Comparison of ENCODE assay signal across 28 cellular contexts in the genomic region with DNA sequence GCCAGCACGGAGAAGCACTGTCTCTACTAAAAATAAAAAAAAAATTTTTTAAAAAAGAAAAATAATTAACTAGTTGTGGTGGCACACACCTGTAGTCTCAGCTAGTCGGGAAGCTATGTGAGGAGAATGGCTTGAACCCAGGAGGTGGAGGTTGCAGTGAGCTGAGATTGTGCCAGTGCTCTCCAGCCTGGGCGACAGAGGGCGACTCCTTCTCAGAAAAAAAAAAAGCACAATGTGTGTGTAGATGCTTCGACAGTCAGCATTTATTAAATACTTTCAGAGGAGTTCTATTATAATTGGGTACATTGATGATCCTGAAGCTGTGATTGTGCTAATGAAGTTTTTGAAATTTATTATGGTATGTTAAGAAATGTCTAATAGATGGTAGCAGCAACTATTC. TPM values are rescaled to one million over a fixed set of nuclear protein-coding genes. Genes with fewer than 3 reads are reported as not detected.
"Had no signal": no experiment of that assay in that cellular context is flagged by ENCODE, and none has a peak within 500 bp of the region (broad histone marks: within the 10 kb centered on the region; RNA-seq: fewer than 3 reads in every experiment).

No MANE protein-coding gene starts in this region.

- H3K4me1 ChIP-seq: adrenal gland, body of pancreas, breast epithelium had no signal

- H3K4me3 Mint-ChIP-seq: activated CD4-positive, alpha-beta T cell treated with anti-CD3 and anti-CD28 coated beads for 36 hours; activated CD4-positive, alpha-beta T cell treated with anti-CD3 and anti-CD28 coated beads, Interleukin-2, amount 10 ng/mL, durations not matched to agents 7 days and 5 days; activated naive CD4-positive, alpha-beta T cell treated with anti-CD3 and anti-CD28 coated beads for 36 hours; activated T-cell treated with anti-CD3 and anti-CD28 coated beads, Interleukin-2, amount 50 U/mL, for 4 hours; activated T-helper 1 cell treated with anti-CD3 and anti-CD28 coated beads, Interleukin-12 subunit alpha, Interleukin-12 subunit beta, Interleukin-2, Interleukin-4 antibody, amounts not matched to agents 30 ng/mL and 10 ng/mL and 1 ng/mL, durations not matched to agents 14 hours and 24 hours and 36 hours; WTC11 had no signal

- H3K36me3 Mint-ChIP-seq: WTC11 had no signal

- FAIRE-seq: astrocyte had no signal

- H3K4me1 Mint-ChIP-seq: activated CD4-positive, alpha-beta T cell treated with anti-CD3 and anti-CD28 coated beads for 36 hours; activated CD4-positive, alpha-beta T cell treated with anti-CD3 and anti-CD28 coated beads, Interleukin-2, amount 10 ng/mL, durations not matched to agents 7 days and 5 days; WTC11 had no signal

- H3K36me3 ChIP-seq: adrenal gland, breast epithelium had no signal

- H3K27me3 ChIP-seq: adrenal gland, body of pancreas, breast epithelium had no signal

- H3K27ac ChIP-seq: adrenal gland, body of pancreas, breast epithelium, SK-N-MC had no signal

- H3K4me3 ChIP-seq: adrenal gland, body of pancreas, breast epithelium, SK-N-MC had no signal

- H3K9me3 Mint-ChIP-seq: activated CD4-positive, alpha-beta T cell treated with anti-CD3 and anti-CD28 coated beads, Interleukin-2, amount 10 ng/mL, durations not matched to agents 7 days and 5 days; activated T-helper 1 cell treated with anti-CD3 and anti-CD28 coated beads, Interleukin-12 subunit alpha, Interleukin-12 subunit beta, Interleukin-2, Interleukin-4 antibody, amounts not matched to agents 30 ng/mL and 10 ng/mL and 1 ng/mL, durations not matched to agents 14 hours and 24 hours and 36 hours had no signal

- H3K27me3 Mint-ChIP-seq: activated CD4-positive, alpha-beta T cell treated with anti-CD3 and anti-CD28 coated beads for 36 hours; activated CD4-positive, alpha-beta T cell treated with anti-CD3 and anti-CD28 coated beads, Interleukin-2, amount 10 ng/mL, durations not matched to agents 7 days and 5 days had no signal

- H3K27ac Mint-ChIP-seq: activated CD4-positive, alpha-beta T cell treated with anti-CD3 and anti-CD28 coated beads for 36 hours; activated CD4-positive, alpha-beta T cell treated with anti-CD3 and anti-CD28 coated beads, Interleukin-2, amount 10 ng/mL, durations not matched to agents 7 days and 5 days; activated naive CD4-positive, alpha-beta T cell treated with anti-CD3 and anti-CD28 coated beads for 36 hours; activated naive CD4-positive, alpha-beta T cell treated with anti-CD3 and anti-CD28 coated beads, Interleukin-2, amount 50 U/mL, for 72 hours; activated T-helper 1 cell treated with anti-CD3 and anti-CD28 coated beads, Interleukin-12 subunit alpha, Interleukin-12 subunit beta, Interleukin-2, Interleukin-4 antibody, amounts not matched to agents 30 ng/mL and 10 ng/mL and 1 ng/mL, durations not matched to agents 14 hours and 24 hours and 36 hours; WTC11 had no signal

- DNase-seq: activated CD4-positive, alpha-beta T cell treated with anti-CD3 and anti-CD28 coated beads for 36 hours; activated CD4-positive, alpha-beta T cell treated with anti-CD3 and anti-CD28 coated beads, Interleukin-2, amount 10 ng/mL, durations not matched to agents 7 days and 5 days; activated CD4-positive, alpha-beta T cell treated with anti-CD3 and anti-CD28 coated beads, Interleukin-2, amount 50 U/mL, for 48 hours; activated CD8-positive, alpha-beta memory T cell treated with anti-CD3 and anti-CD28 coated beads, Interleukin-2, amount 50 U/mL, for 4 hours; activated gamma-delta T cell treated with Interleukin-2 at 50 U/mL for 16 hours; activated naive CD4-positive, alpha-beta T cell treated with anti-CD3 and anti-CD28 coated beads for 36 hours; activated T-cell treated with anti-CD3 and anti-CD28 coated beads for 4 hours; activated T-cell treated with anti-CD3 and anti-CD28 coated beads, Interleukin-2, amount 50 U/mL, for 4 hours; adrenal gland; body of pancreas; NCI-H1092 treated with DMSO at 0.1 percent for 48 hours; NCI-H1417 treated with DMSO at 0.1 percent for 48 hours; NCI-H187 treated with DMSO at 0.1 percent for 48 hours; NCI-H2081; NCI-H226; NCI-H446 treated with DMSO at 0.1 percent for 48 hours; NCI-H524; NCI-H69; OCI-M1; Right ventricle myocardium superior had no signal

- H3K9me3 ChIP-seq: adrenal gland, body of pancreas had no signal

RNA-seq across cellular contexts. Expression of a gene that starts 46.5 kb away (rescaled TPM):
- total RNA-seq: activated CD4-positive, alpha-beta T cell treated with anti-CD3 and anti-CD28 coated beads for 36 hours; activated CD4-positive, alpha-beta T cell treated with anti-CD3 and anti-CD28 coated beads, Interleukin-2, amount 10 ng/mL, durations not matched to agents 7 days and 5 days; activated naive CD4-positive, alpha-beta T cell treated with anti-CD3 and anti-CD28 coated beads for 36 hours; activated naive CD4-positive, alpha-beta T cell treated with anti-CD3 and anti-CD28 coated beads, Interleukin-2, amount 50 U/mL, for 72 hours; activated T-cell treated with anti-CD3 and anti-CD28 coated beads, Interleukin-2, amount 50 U/mL, for 4 hours; activated T-helper 1 cell treated with anti-CD3 and anti-CD28 coated beads, Interleukin-12 subunit alpha, Interleukin-12 subunit beta, Interleukin-2, Interleukin-4 antibody, amounts not matched to agents 30 ng/mL and 10 ng/mL and 1 ng/mL, durations not matched to agents 14 hours and 24 hours and 36 hours; body of pancreas; breast epithelium; T-helper 1 cell treated with Interleukin-12 subunit alpha and Interleukin-12 subunit beta and Interleukin-4 antibody, amounts not matched to agents 30 ng/mL and 1 ng/mL, for 36 hours; T-helper 2 cell treated with Interferon-gamma antibody and Interleukin-4, amounts not matched to agents 100 ng/mL and 5 ng/mL, for 36 hours had no signal
